In genomic region chr10:34651796-34652195, GRCh38 we compare ENCODE assay signal across 20 cellular contexts.
A peak's percentile ranks its signal among the peaks of the same experiment; 100 is the strongest.
DNase-seq lines count a peak whose midpoint lies in the region; TF ChIP-seq lines count a peak whose summit lies in the region.
"Had no signal": no experiment of that assay in that cellular context is flagged by ENCODE, and none has a peak within 500 bp of the region (broad histone marks: within the 10 kb centered on the region; RNA-seq: fewer than 3 reads in every experiment).

No MANE protein-coding gene starts in this region.

- intact Hi-C loops in left ventricle myocardium inferior (cut with micrococcal nuclease) (no loop called here), esophagus muscularis mucosa (cut with DNase I) (no loop called here)

- H4K91ac ChIP-seq in neuronal stem cell (ENCODE audit: low read depth, low read length, poor library complexity) = no peak overlapping the region

- H2BK12ac ChIP-seq in neuronal stem cell (ENCODE audit: low read length) = no peak overlapping the region

- H2AK5ac ChIP-seq in neuronal stem cell (ENCODE audit: low read depth, low read length) = no peak overlapping the region

- H3K9ac ChIP-seq in GM23248 (no peak overlapping the region), neuronal stem cell (ENCODE audit: low read depth, low read length, poor library complexity) (no peak overlapping the region)
- H3K9ac ChIP-seq: BLaER1 treated with 17β-estradiol and CSF1 and Interleukin-3, amounts not matched to agents 10 nM and 100 nM had no signal

- H3K27me3 ChIP-seq in GM23248 (replicated peaks; ENCODE audit: insufficient read depth) = no peaks in the 10 kb centered on the region
- H3K27me3 ChIP-seq in left ventricle myocardium inferior (ENCODE audit: low read depth) = no peaks in the 10 kb centered on the region
- no peaks in the 10 kb centered on the region for H3K27me3 ChIP-seq in neuronal stem cell (ENCODE audit: control insufficient read depth in 3 of 3, insufficient read depth in 3 of 3, low read depth in 1 of 3, low read length in 3 of 3)
- no peaks in the 10 kb centered on the region for H3K27me3 ChIP-seq in esophagus muscularis mucosa
- H3K27me3 ChIP-seq: BLaER1 treated with 17β-estradiol and CSF1 and Interleukin-3, amounts not matched to agents 10 nM and 100 nM; MG63; sigmoid colon had no signal

- no peaks in the 10 kb centered on the region for H3F3A ChIP-seq in GM23248 (ENCODE audit: insufficient read depth)

- H4K8ac ChIP-seq in neuronal stem cell (ENCODE audit: low read depth, low read length) = no peak overlapping the region

- no peak overlapping the region for H2BK15ac ChIP-seq in neuronal stem cell (ENCODE audit: low read length)

- H2AFZ ChIP-seq in GM23248 (no peak overlapping the region), neuronal stem cell (ENCODE audit: low read length) (peak overlapping the region; percentile 12)

- no peak for TF ChIP-seq EP300 in esophagus muscularis mucosa (IDR thresholded peaks at IDR 0.05)

- peaks cover 7% of the 10 kb centered on the region; the same call in 1 of the 2 replicates for H4K20me1 ChIP-seq in GM23248 (ENCODE audit: insufficient read depth)

- H2BK5ac ChIP-seq in neuronal stem cell (ENCODE audit: low read length) = no peak overlapping the region

- in situ Hi-C loops in GM23248 (cut with MboI) = loop anchor here (25.0 kb wide), 1 partner anchor 561 kb away; no protein-coding TSS in a partner anchor

- peaks cover 5% of the 10 kb centered on the region for H3K79me1 ChIP-seq in neuronal stem cell (ENCODE audit: low read depth, low read length)

- H3K14ac ChIP-seq in neuronal stem cell (ENCODE audit: low read length) = no peak overlapping the region

- H3K27ac ChIP-seq in GM23248 = no peak overlapping the region
- H3K27ac ChIP-seq in left ventricle myocardium inferior (replicated peaks) = peak overlapping the region; percentile 21
- H3K27ac ChIP-seq in neuronal stem cell (replicated peaks; ENCODE audit: low read length) = no peak overlapping the region
- H3K27ac ChIP-seq in esophagus muscularis mucosa (replicated peaks in 1 of 4) = no peak overlapping the region
- H3K27ac ChIP-seq: BLaER1 treated with 17β-estradiol and CSF1 and Interleukin-3, amounts not matched to agents 10 nM and 100 nM; SK-N-MC had no signal

- peak overlapping the region; percentile 31 for H3K18ac ChIP-seq in neuronal stem cell (ENCODE audit: low read length)

- H3K4me1 ChIP-seq in GM23248 (ENCODE audit: insufficient read depth) (0 out of 2 replicates have a peak, but pooled peaks cover 3% of the 10 kb centered on the region), left ventricle myocardium inferior (peaks cover 56% of the 10 kb centered on the region), neuronal stem cell (ENCODE audit: control insufficient read depth in 2 of 2, insufficient read depth in 1 of 2, low read depth in 1 of 2, low read length in 2 of 2) (peaks cover 15 to 37% of the 10 kb centered on the region in 2 donors), esophagus muscularis mucosa (peaks cover 11 to 79% (median 41%) of the 10 kb centered on the region in 4 donors)

- DNase-seq in GM23248 (peak; percentile 13), choroid plexus epithelial cell (ENCODE audit: low read depth) (peak; percentile 17), left ventricle myocardium inferior (no peak), neuronal stem cell (ENCODE audit: low spot score) (no peak), DMS53 (lab: John Stamatoyannopoulos, UW) (no peak), esophagus muscularis mucosa (ENCODE audit: extremely low spot score) (no peak), NCI-H446 treated with DMSO at 0.1 percent for 48 hours (lab: John Stamatoyannopoulos, UW) (no peak), EL (no peak)
- DNase-seq: activated B cell treated with CpG ODN at 0.5 μM for 24 hours; activated CD4-positive, alpha-beta T cell treated with anti-CD3 and anti-CD28 coated beads, Interleukin-2, amount 50 U/mL, for 48 hours; activated effector memory CD4-positive, alpha-beta T cell treated with Interleukin-2 at 50 U/mL for 16 hours; activated naive CD8-positive, alpha-beta T cell treated with anti-CD3 and anti-CD28 coated beads, Interleukin-2, amount 10 ng/mL, durations not matched to agents 7 days and 5 days; HCEC 1CT; MG63; NCI-H1417 treated with DMSO at 0.1 percent for 48 hours; NCI-H524 treated with DMSO at 0.1 percent for 48 hours; sigmoid colon had no signal

- peaks cover 48% of the 10 kb centered on the region for H3K79me2 ChIP-seq in GM23248 (ENCODE audit: insufficient read depth)

- no peak overlapping the region for H3K4ac ChIP-seq in neuronal stem cell (ENCODE audit: low read length)

- H3K36me3 ChIP-seq in GM23248 (ENCODE audit: low read depth) = no peaks in the 10 kb centered on the region
- H3K36me3 ChIP-seq in left ventricle myocardium inferior = no peaks in the 10 kb centered on the region
- H3K36me3 ChIP-seq in neuronal stem cell (replicated peaks in 1 of 2; ENCODE audit: control insufficient read depth in 2 of 2, insufficient read depth in 2 of 2, low read length in 2 of 2) = no peaks in the 10 kb centered on the region
- no peaks in the 10 kb centered on the region for H3K36me3 ChIP-seq in esophagus muscularis mucosa
- H3K36me3 ChIP-seq: BLaER1 treated with 17β-estradiol and CSF1 and Interleukin-3, amounts not matched to agents 10 nM and 100 nM; MG63; sigmoid colon had no signal

- no peak for TF ChIP-seq POLR2A in esophagus muscularis mucosa (IDR thresholded peaks at IDR 0.05; ENCODE audit: low read depth)

- H3K23ac ChIP-seq in neuronal stem cell (ENCODE audit: low read depth, low read length, poor library complexity) = no peak overlapping the region

- no peaks in the 10 kb centered on the region for H3K9me2 ChIP-seq in GM23248 (ENCODE audit: insufficient read depth)

- no peak overlapping the region for H2BK120ac ChIP-seq in neuronal stem cell (ENCODE audit: low read depth, low read length)

- no peak overlapping the region for H3K4me3 ChIP-seq in GM23248
- H3K4me3 ChIP-seq in choroid plexus epithelial cell (ENCODE audit: low read depth, low read length) = no peak overlapping the region
- H3K4me3 ChIP-seq in left ventricle myocardium inferior = no peak overlapping the region
- no peak overlapping the region for H3K4me3 ChIP-seq in neuronal stem cell (ENCODE audit: low read length in 2 of 2)
- no peak overlapping the region for H3K4me3 ChIP-seq in esophagus muscularis mucosa
- H3K4me3 ChIP-seq: BLaER1 treated with 17β-estradiol and CSF1 and Interleukin-3, amounts not matched to agents 10 nM and 100 nM; lung; MG63; sigmoid colon had no signal

- no peak for TF ChIP-seq CTCF in choroid plexus epithelial cell (conservative IDR thresholded peaks at IDR 0.05; ENCODE audit: low read depth, low read length)
- TF ChIP-seq CTCF in left ventricle myocardium inferior (IDR thresholded peaks at IDR 0.05; ENCODE audit: borderline replicate concordance) = no peak
- no peak for TF ChIP-seq CTCF in esophagus muscularis mucosa (IDR thresholded peaks at IDR 0.05)

- no peaks in the 10 kb centered on the region for H3K9me3 ChIP-seq in GM23248 (ENCODE audit: low read depth)
- no peaks in the 10 kb centered on the region for H3K9me3 ChIP-seq in left ventricle myocardium inferior (replicated peaks)
- no peaks in the 10 kb centered on the region for H3K9me3 ChIP-seq in neuronal stem cell (replicated peaks in 1 of 2; ENCODE audit: control insufficient read depth in 2 of 2, insufficient read depth in 1 of 2, low read depth in 1 of 2, low read length in 2 of 2)
- no peaks in the 10 kb centered on the region for H3K9me3 ChIP-seq in esophagus muscularis mucosa
- H3K9me3 ChIP-seq: BLaER1 treated with 17β-estradiol and CSF1 and Interleukin-3, amounts not matched to agents 10 nM and 100 nM; MG63; sigmoid colon had no signal

- 34 to 44% methylated on average over 6 of the region's 6 CpGs for WGBS in GM23248 (ENCODE audit: low coverage in 1 of 2, low lambda C conversion rate in 2 of 2, missing lambda C conversion rate in 2 of 2), 2 experiments
- WGBS in neuronal stem cell (ENCODE audit: extremely low coverage in 2 of 2, insufficient read length in 2 of 2, insufficient replicate concordance in 1 of 2), 2 donors = no CpG with 5 or more reads among the region's 6 CpGs
- WGBS in esophagus muscularis mucosa = 66% methylated on average over 6 of the region's 6 CpGs

- H3K4me2 ChIP-seq in GM23248 (ENCODE audit: unreplicated experiment) = no peak overlapping the region
- H3K4me2 ChIP-seq in neuronal stem cell (ENCODE audit: insufficient read depth, low read length, poor library complexity, severe bottlenecking) = no peak overlapping the region

Comparison
In these comparisons a context has a peak if more than half of its experiments do, and no peak if none do; other contexts are left out.
1. DNase-seq: peak in GM23248 (single experiment) and choroid plexus epithelial cell (single experiment); none in left ventricle myocardium inferior (single experiment), neuronal stem cell (single experiment), DMS53 (single experiment), esophagus muscularis mucosa (single experiment), NCI-H446 treated with DMSO at 0.1 percent for 48 hours (single experiment) and EL (single experiment).